In the genomic region with DNA sequence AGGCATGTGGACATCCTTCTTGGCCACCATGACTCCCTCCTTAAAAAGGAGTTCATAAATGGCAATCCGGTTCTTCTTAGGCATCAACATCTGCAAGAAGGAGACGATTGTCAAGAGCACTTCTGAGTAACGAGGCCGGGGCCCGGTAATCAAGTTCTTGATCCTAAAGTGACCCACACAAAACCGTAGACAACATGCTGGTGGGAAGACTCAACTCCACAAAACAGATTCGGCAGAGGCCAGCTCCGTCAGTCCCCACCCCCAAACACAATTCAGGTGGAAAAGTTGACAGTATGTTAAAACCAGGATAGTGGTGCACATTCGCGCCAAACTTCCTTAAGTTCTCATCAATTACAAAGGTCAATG, we compare ENCODE assay signal across 8 cellular contexts. TPM values are rescaled to one million over a fixed set of nuclear protein-coding genes. Genes with fewer than 3 reads are reported as not detected.
DNase-seq lines count a peak whose midpoint lies in the region; TF ChIP-seq lines count a peak whose summit lies in the region.

No MANE protein-coding gene starts in this region.

- H3K9me3 Mint-ChIP-seq in activated naive CD4-positive, alpha-beta T cell treated with anti-CD3 and anti-CD28 coated beads for 36 hours = no peaks in the 10 kb centered on the region

- TF ChIP-seq CTCF in liver (IDR thresholded peaks at IDR 0.05; ENCODE audit: low read depth, low read length, missing input control) (no peak), tibial nerve (IDR thresholded peaks at IDR 0.05) (no peak)

- H3K36me3 ChIP-seq in adipocyte (ENCODE audit: control insufficient read depth, insufficient read depth, low read length, severe bottlenecking) = peaks cover 45% of the 10 kb centered on the region
- peaks cover 8 to 41% (median 27%) of the 10 kb centered on the region in 4 donors for H3K36me3 ChIP-seq in liver (ENCODE audit: control insufficient read depth in 4 of 4, insufficient read depth in 3 of 4, low read depth in 1 of 4, low read length in 3 of 4)
- peaks cover 4 to 44% (median 23%) of the 10 kb centered on the region in 3 donors for H3K36me3 ChIP-seq in tibial nerve

- no peak for TF ChIP-seq RAD21 in liver (IDR thresholded peaks at IDR 0.05)

- H3K27ac ChIP-seq in liver (ENCODE audit: low read depth in 1 of 2, low read length in 2 of 2) (peak overlapping the region; percentile 77 to 79), tibial nerve (peak overlapping the region; percentile 27 to 90 (median 86))

- CTCF ChIA-PET in activated naive CD4-positive, alpha-beta T cell treated with anti-CD3 and anti-CD28 coated beads for 36 hours (lab: Charles Lee) = interaction anchor here (1.0 kb wide), 1 partner anchor 176 kb away, joined by 3 read pairs; the partner anchor contains the start of gene SMIM29

- TF ChIP-seq EP300 in tibial nerve (IDR thresholded peaks at IDR 0.05) = no peak

- H3K27me3 ChIP-seq in adipocyte (replicated peaks; ENCODE audit: control insufficient read depth, insufficient read depth, low read length) (no peaks in the 10 kb centered on the region), liver (ENCODE audit: control insufficient read depth in 4 of 4, insufficient read depth in 4 of 4, low read length in 3 of 4) (no peaks in the 10 kb centered on the region), tibial nerve (no peaks in the 10 kb centered on the region)

- TF ChIP-seq POLR2A in tibial nerve (IDR thresholded peaks at IDR 0.05) = no peak

- peaks cover 50% of the 10 kb centered on the region for H3K36me3 Mint-ChIP-seq in activated naive CD4-positive, alpha-beta T cell treated with anti-CD3 and anti-CD28 coated beads for 36 hours (ENCODE audit: low read depth)

- H3K4me3 ChIP-seq in adipocyte (ENCODE audit: low read length) (peak overlapping the region; percentile 86), liver (ENCODE audit: low read depth in 1 of 3, low read length in 3 of 3) (peak overlapping the region; percentile 82 to 99 (median 96)), tibial nerve (peak overlapping the region; percentile 57 to 81 (median 70))

- no peak for DNase-seq in activated naive CD4-positive, alpha-beta T cell treated with anti-CD3 and anti-CD28 coated beads for 36 hours
- no peak for DNase-seq in activated naive CD4-positive, alpha-beta T cell (lab: John Stamatoyannopoulos, UW)
- DNase-seq in adipocyte (ENCODE audit: low read depth) (no peak), tibial nerve (ENCODE audit: low spot score in 2 of 2) (no peak), dedifferentiated amniotic fluid mesenchymal stem cell (ENCODE audit: extremely low spot score) (no peak), HuH-7 (ENCODE audit: low spot score) (no peak), NCI-H2196 (lab: John Stamatoyannopoulos, UW; ENCODE audit: unreplicated experiment) (no peak)

- H3K27me3 Mint-ChIP-seq in activated naive CD4-positive, alpha-beta T cell treated with anti-CD3 and anti-CD28 coated beads for 36 hours (ENCODE audit: low read depth) = no peaks in the 10 kb centered on the region

- H3K4me1 Mint-ChIP-seq in activated naive CD4-positive, alpha-beta T cell treated with anti-CD3 and anti-CD28 coated beads for 36 hours (ENCODE audit: low read depth) = peaks cover 40% of the 10 kb centered on the region

- H3K9ac ChIP-seq in adipocyte (ENCODE audit: low read length) = peak overlapping the region; percentile 93
- H3K9ac ChIP-seq in liver (ENCODE audit: low read depth in 1 of 2, low read length in 2 of 2) = peak overlapping the region; percentile 77 to 94

- intact Hi-C loops in activated naive CD4-positive, alpha-beta T cell treated with anti-CD3 and anti-CD28 coated beads for 36 hours (cut with micrococcal nuclease) = no loop called here

- H3K27ac Mint-ChIP-seq in activated naive CD4-positive, alpha-beta T cell treated with anti-CD3 and anti-CD28 coated beads for 36 hours = peak overlapping the region; percentile 98

- WGBS in liver = 9% methylated on average over 10 of the region's 10 CpGs
- WGBS in tibial nerve, 2 donors = 2 to 4% methylated on average over 10 of the region's 10 CpGs

- peaks cover 19% of the 10 kb centered on the region for H3K4me1 ChIP-seq in adipocyte (ENCODE audit: control insufficient read depth, insufficient read depth, low read length)
- peaks cover 0 to 15% (median 3%) of the 10 kb centered on the region in 4 donors for H3K4me1 ChIP-seq in liver (ENCODE audit: control insufficient read depth in 4 of 4, insufficient read depth in 4 of 4, low read length in 3 of 4)
- H3K4me1 ChIP-seq in tibial nerve = peaks cover 0 to 40% (median 9%) of the 10 kb centered on the region in 4 donors

- H3K9me3 ChIP-seq in adipocyte (ENCODE audit: control insufficient read depth, low read length) = no peaks in the 10 kb centered on the region
- no peaks in the 10 kb centered on the region for H3K9me3 ChIP-seq in liver (ENCODE audit: control insufficient read depth in 4 of 4, low read length in 3 of 4)
- H3K9me3 ChIP-seq in tibial nerve = no peaks in the 10 kb centered on the region

- peak overlapping the region; percentile 98 for H3K4me3 Mint-ChIP-seq in activated naive CD4-positive, alpha-beta T cell treated with anti-CD3 and anti-CD28 coated beads for 36 hours

TF ChIP-seq in liver, 16 proteins besides CTCF, POLR2A, EP300 and RAD21 (continues in another document):
- TF ChIP-seq NR2F2 (IDR thresholded peaks at IDR 0.05) (no peak), TAF1 (conservative IDR thresholded peaks at IDR 0.05) (no peak), FOXA1 (IDR thresholded peaks at IDR 0.05) (no peak), YY1 (IDR thresholded peaks at IDR 0.05) (no peak), HNF4G (IDR thresholded peaks at IDR 0.05) (no peak), FOXA2 (IDR thresholded peaks at IDR 0.05) (no peak), EGR1 (IDR thresholded peaks at IDR 0.05; ENCODE audit: low read depth in 2 of 2) (no peak), RXRA (IDR thresholded peaks at IDR 0.05) (no peak), JUND (IDR thresholded peaks at IDR 0.05) (no peak), HNF4A (conservative IDR thresholded peaks at IDR 0.05) (no peak), SP1 (IDR thresholded peaks at IDR 0.05) (no peak), ZBTB33 (IDR thresholded peaks at IDR 0.05) (no peak)
- TF ChIP-seq, protein P1, sequence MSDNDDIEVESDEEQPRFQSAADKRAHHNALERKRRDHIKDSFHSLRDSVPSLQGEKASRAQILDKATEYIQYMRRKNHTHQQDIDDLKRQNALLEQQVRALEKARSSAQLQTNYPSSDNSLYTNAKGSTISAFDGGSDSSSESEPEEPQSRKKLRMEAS (IDR thresholded peaks at IDR 0.05) = no peak
- TF ChIP-seq, protein P2, sequence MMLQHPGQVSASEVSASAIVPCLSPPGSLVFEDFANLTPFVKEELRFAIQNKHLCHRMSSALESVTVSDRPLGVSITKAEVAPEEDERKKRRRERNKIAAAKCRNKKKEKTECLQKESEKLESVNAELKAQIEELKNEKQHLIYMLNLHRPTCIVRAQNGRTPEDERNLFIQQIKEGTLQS (IDR thresholded peaks at IDR 0.05) = no peak
- TF ChIP-seq, protein P3, sequence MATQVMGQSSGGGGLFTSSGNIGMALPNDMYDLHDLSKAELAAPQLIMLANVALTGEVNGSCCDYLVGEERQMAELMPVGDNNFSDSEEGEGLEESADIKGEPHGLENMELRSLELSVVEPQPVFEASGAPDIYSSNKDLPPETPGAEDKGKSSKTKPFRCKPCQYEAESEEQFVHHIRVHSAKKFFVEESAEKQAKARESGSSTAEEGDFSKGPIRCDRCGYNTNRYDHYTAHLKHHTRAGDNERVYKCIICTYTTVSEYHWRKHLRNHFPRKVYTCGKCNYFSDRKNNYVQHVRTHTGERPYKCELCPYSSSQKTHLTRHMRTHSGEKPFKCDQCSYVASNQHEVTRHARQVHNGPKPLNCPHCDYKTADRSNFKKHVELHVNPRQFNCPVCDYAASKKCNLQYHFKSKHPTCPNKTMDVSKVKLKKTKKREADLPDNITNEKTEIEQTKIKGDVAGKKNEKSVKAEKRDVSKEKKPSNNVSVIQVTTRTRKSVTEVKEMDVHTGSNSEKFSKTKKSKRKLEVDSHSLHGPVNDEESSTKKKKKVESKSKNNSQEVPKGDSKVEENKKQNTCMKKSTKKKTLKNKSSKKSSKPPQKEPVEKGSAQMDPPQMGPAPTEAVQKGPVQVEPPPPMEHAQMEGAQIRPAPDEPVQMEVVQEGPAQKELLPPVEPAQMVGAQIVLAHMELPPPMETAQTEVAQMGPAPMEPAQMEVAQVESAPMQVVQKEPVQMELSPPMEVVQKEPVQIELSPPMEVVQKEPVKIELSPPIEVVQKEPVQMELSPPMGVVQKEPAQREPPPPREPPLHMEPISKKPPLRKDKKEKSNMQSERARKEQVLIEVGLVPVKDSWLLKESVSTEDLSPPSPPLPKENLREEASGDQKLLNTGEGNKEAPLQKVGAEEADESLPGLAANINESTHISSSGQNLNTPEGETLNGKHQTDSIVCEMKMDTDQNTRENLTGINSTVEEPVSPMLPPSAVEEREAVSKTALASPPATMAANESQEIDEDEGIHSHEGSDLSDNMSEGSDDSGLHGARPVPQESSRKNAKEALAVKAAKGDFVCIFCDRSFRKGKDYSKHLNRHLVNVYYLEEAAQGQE (IDR thresholded peaks at IDR 0.05) = no peak

RNA-seq across cellular contexts. Expression of gene RPS10, which starts 0.8 kb away (rescaled TPM):
- total RNA-seq in activated naive CD4-positive, alpha-beta T cell treated with anti-CD3 and anti-CD28 coated beads for 36 hours = 1,000 to 10,000 TPM; 2,718 to 2,727 TPM
- 100 to 1,000 TPM; 744 to 970 TPM for total RNA-seq in liver
- 100 to 1,000 TPM; 294 to 920 TPM for polyA plus RNA-seq in liver
- 1,000 to 10,000 TPM; 1,731 to 2,603 (median 2,031) TPM for total RNA-seq in tibial nerve

RNA-seq across cellular contexts. Expression of gene NUDT3, which starts 32.6 kb away (rescaled TPM):
- total RNA-seq in activated naive CD4-positive, alpha-beta T cell treated with anti-CD3 and anti-CD28 coated beads for 36 hours = 10 to 100 TPM; 14.0 to 14.3 TPM
- 10 to 100 TPM; 11.3 to 20.2 TPM for total RNA-seq in liver
- 1 to 10 TPM; 3.2 to 7.6 TPM for polyA plus RNA-seq in liver
- 10 to 100 TPM; 51.6 to 88.7 (median 57.3) TPM for total RNA-seq in tibial nerve

RNA-seq across cellular contexts. Expression of gene PACSIN1, which starts 40.8 kb away (rescaled TPM):
- total RNA-seq in activated naive CD4-positive, alpha-beta T cell treated with anti-CD3 and anti-CD28 coated beads for 36 hours = under 1 TPM; 0.07 to 0.15 TPM
- total RNA-seq in liver (under 1 TPM; 0.14 to 0.17 TPM), tibial nerve (1 to 10 TPM in 1 of 4 donors, under 1 TPM in 2, not detected in 1; 0.30 to 2.6 (median 0.42) TPM)
- polyA plus RNA-seq in liver = under 1 TPM; 0.03 to 0.17 TPM
